In the genomic region with DNA sequence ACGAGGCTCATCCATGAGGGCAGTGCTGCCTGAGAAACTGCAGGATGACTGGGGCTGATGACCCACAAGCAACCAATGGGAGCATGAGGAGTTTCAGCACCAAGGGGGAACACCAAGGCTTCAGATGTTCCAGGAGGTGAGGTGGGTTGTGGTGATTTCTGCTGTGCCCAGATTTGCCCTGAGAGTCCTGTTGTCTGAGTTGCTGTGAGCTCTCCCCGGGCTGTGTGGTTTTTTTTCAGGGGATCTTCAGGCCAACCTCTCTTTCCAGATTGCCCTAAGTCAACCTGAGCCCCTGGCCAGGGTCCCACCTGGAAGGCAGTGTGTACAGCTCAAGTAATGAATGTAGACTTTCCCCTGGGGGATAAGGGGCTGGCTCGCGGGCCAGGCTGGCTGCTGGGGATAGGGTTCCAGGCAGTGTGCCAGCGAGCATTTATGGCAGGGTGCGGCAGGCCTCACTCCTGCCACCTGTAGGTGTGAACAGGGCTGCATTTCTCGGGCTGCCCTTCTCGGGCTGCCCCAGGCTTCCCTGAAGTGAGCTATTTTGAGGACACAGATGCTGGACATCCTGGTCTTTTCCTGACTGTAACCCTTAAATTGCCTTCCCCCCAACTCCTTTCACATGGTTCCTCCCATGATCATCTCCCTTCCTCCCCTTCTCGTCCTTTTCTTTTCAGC, we compare ENCODE assay signal across 7 cellular contexts. TPM values are rescaled to one million over a fixed set of nuclear protein-coding genes. Genes with fewer than 3 reads are reported as not detected.
A peak's percentile ranks its signal among the peaks of the same experiment; 100 is the strongest.
DNase-seq lines count a peak whose midpoint lies in the region; ATAC-seq and TF ChIP-seq lines count a peak whose summit lies in the region.

No MANE protein-coding gene starts in this region.

- H3K4me1 ChIP-seq in testis = no peaks in the 10 kb centered on the region

- WGBS in testis, 2 donors = 34 to 52% methylated on average over 6 to 9 of the region's 9 CpGs

- ATAC-seq in left cardiac atrium = peak; percentile 89 to 90

- intact Hi-C loops in left cardiac atrium (cut with DNase I) (loop anchor here in 1 of 2 donors (5.0 kb wide), 1 partner anchor 68 kb away; no protein-coding TSS in a partner anchor), testis (cut with DNase I; ENCODE audit: low total_unique reads) (no loop called here)

- peak; percentile 41 for TF ChIP-seq CTCF in GM10266 (IDR thresholded peaks at IDR 0.05; ENCODE audit: control insufficient read depth, insufficient read depth, low read depth, missing control alignments)
- peak; percentile 77 for TF ChIP-seq CTCF in LNCaP clone FGC (IDR thresholded peaks at IDR 0.05; ENCODE audit: control insufficient read depth, extremely low read depth, insufficient read depth)
- TF ChIP-seq CTCF in testis (IDR thresholded peaks at IDR 0.05) = peak in 1 of 3 experiments; percentile 18

- H3K27ac ChIP-seq in testis = no peak overlapping the region

- no peak for DNase-seq in GM10266 (ENCODE audit: extremely low spot score)
- DNase-seq in LNCaP clone FGC (ENCODE audit: low read depth) = no peak
- peak; percentile 60 for DNase-seq in SW480 (ENCODE audit: low spot score)
- peak; percentile 69 for DNase-seq in left cardiac atrium
- DNase-seq in testis = peak; percentile 20
- DNase-seq in T-helper 9 cell = no peak
- DNase-seq in putamen (ENCODE audit: low spot score) = no peak

- H3K36me3 ChIP-seq in testis (ENCODE audit: low read depth, missing control alignments) = no peaks in the 10 kb centered on the region

- TF ChIP-seq POLR2A in testis (IDR thresholded peaks at IDR 0.05) = no peak

- no peaks in the 10 kb centered on the region for H3K9me3 ChIP-seq in testis

- no peaks in the 10 kb centered on the region for H3K27me3 ChIP-seq in testis

- H3K4me3 ChIP-seq in LNCaP clone FGC (ENCODE audit: low read depth, low read length) (no peak overlapping the region), testis (no peak overlapping the region)

RNA-seq across cellular contexts. Expression of a gene that starts 9.8 kb away (rescaled TPM):
- total RNA-seq in left cardiac atrium (not detected), testis (not detected)
- not detected for polyA plus RNA-seq in testis (ENCODE audit: insufficient read depth, low read depth, low replicate concordance)

RNA-seq across cellular contexts. Expression of a gene that starts 40.7 kb away (rescaled TPM):
- total RNA-seq in left cardiac atrium = not detected
- under 1 TPM in 1 of 2 donors, not detected in 1; 0.06 TPM for total RNA-seq in testis
- polyA plus RNA-seq in testis (ENCODE audit: insufficient read depth, low read depth, low replicate concordance) = not detected

RNA-seq across cellular contexts. Expression of a gene that starts 53.8 kb away (rescaled TPM):
- not detected for total RNA-seq in left cardiac atrium
- total RNA-seq in testis = under 1 TPM; 0.06 to 0.39 TPM
- 0.45 TPM for polyA plus RNA-seq in testis (ENCODE audit: insufficient read depth, low read depth, low replicate concordance)

Comparison
In these comparisons a context has a peak if more than half of its experiments do, and no peak if none do; other contexts are left out.
1. DNase-seq: peak in SW480 (single experiment), left cardiac atrium (single experiment) and testis (single experiment); none in GM10266 (single experiment), LNCaP clone FGC (single experiment), T-helper 9 cell (single experiment) and putamen (single experiment).